8 cellular contexts compared by ENCODE assay signal in genomic region chr9:138126090-138126857, GRCh38.
DNase-seq lines count a peak whose midpoint lies in the region; ATAC-seq and TF ChIP-seq lines count a peak whose summit lies in the region.
"Not testable (repeated sequence)": the region's sequence is repeated elsewhere in the genome, so short reads cannot be mapped to it uniquely, and the experiment has no call there.

No MANE protein-coding gene starts in this region.

- not testable (repeated sequence) for H3K36me3 ChIP-seq in DND-41 (ENCODE audit: insufficient read depth, low read length); KMS-11 (ENCODE audit: insufficient read depth)

- not testable (repeated sequence) for H3K4me3 ChIP-seq in DND-41 (ENCODE audit: low read depth in 1 of 2, low read length in 2 of 2); KMS-11 (IDR thresholded peaks at IDR 0.05; ENCODE audit: insufficient read depth, low read depth, low read length)

- H3K9me3 Mint-ChIP-seq in activated CD4-positive, alpha-beta T cell treated with anti-CD3 and anti-CD28 coated beads for 36 hours (ENCODE audit: low read depth): not testable (repeated sequence)

- not testable (repeated sequence) for H3K27me3 Mint-ChIP-seq in activated CD4-positive, alpha-beta T cell treated with anti-CD3 and anti-CD28 coated beads for 36 hours

- not testable (repeated sequence) for H3K4me3 Mint-ChIP-seq in activated CD4-positive, alpha-beta T cell treated with anti-CD3 and anti-CD28 coated beads for 36 hours

- H3K4me1 Mint-ChIP-seq in activated CD4-positive, alpha-beta T cell treated with anti-CD3 and anti-CD28 coated beads for 36 hours: not testable (repeated sequence)

- not testable (repeated sequence) for H3K27me3 ChIP-seq in DND-41 (ENCODE audit: insufficient read depth, low read length, poor library complexity); KMS-11 (ENCODE audit: insufficient read depth, low read depth)

- intact Hi-C loops in activated CD4-positive, alpha-beta T cell treated with anti-CD3 and anti-CD28 coated beads for 36 hours (cut with DNase I, micrococcal nuclease): not testable (repeated sequence)

- H3K36me3 Mint-ChIP-seq in activated CD4-positive, alpha-beta T cell treated with anti-CD3 and anti-CD28 coated beads for 36 hours (ENCODE audit: low read depth): not testable (repeated sequence)

- H3K27ac Mint-ChIP-seq in activated CD4-positive, alpha-beta T cell treated with anti-CD3 and anti-CD28 coated beads for 36 hours: not testable (repeated sequence)

- not testable (repeated sequence) for H3K9me3 ChIP-seq in DND-41 (ENCODE audit: insufficient read depth, low read length, severe bottlenecking)

- not testable (repeated sequence) for H3K4me1 ChIP-seq in DND-41 (ENCODE audit: insufficient read depth, low read length); KMS-11 (ENCODE audit: low read depth, poor library complexity, severe bottlenecking)

- H3K27ac ChIP-seq in DND-41 (ENCODE audit: low read length); KMS-11: not testable (repeated sequence)

- H3K4me2 ChIP-seq in DND-41 (ENCODE audit: insufficient read depth, low read length); KMS-11: not testable (repeated sequence)

- H4K20me1 ChIP-seq in DND-41 (ENCODE audit: insufficient read depth, low read length); KMS-11 (ENCODE audit: insufficient read depth): not testable (repeated sequence)

- TF ChIP-seq CTCF in DND-41 (IDR thresholded peaks at IDR 0.05; ENCODE audit: borderline replicate concordance, extremely low read depth, low read length, poor library complexity, severe bottlenecking): peak; percentile 18
- TF ChIP-seq CTCF in KMS-11 (conservative IDR thresholded peaks at IDR 0.05; ENCODE audit: low read depth, low read length): peak; percentile 79

- not testable (repeated sequence) for H2AFZ ChIP-seq in DND-41 (ENCODE audit: low read depth, low read length)
- H2AFZ ChIP-seq in KMS-11 (ENCODE audit: low read depth): peak overlapping the region; percentile 12; the same call in 1 of the 2 replicates

- POLR2A ChIA-PET in activated CD4-positive, alpha-beta T cell treated with anti-CD3 and anti-CD28 coated beads for 36 hours (lab: Charles Lee): not testable (repeated sequence)

- not testable (repeated sequence) for ATAC-seq in DND-41 (ENCODE audit: insufficient read depth, low read depth)
- ATAC-seq in GM18873 (IDR thresholded peaks at IDR 0.05; ENCODE audit: low FRiP score, unreplicated experiment) (peak; percentile 58), GM21529 (IDR thresholded peaks at IDR 0.05; ENCODE audit: unreplicated experiment) (peak; percentile 93), HG03039 (IDR thresholded peaks at IDR 0.05; ENCODE audit: unreplicated experiment) (peak; percentile 81)
- ATAC-seq in activated CD4-positive, alpha-beta T cell treated with anti-CD3 and anti-CD28 coated beads for 36 hours: peak; percentile 33

- not testable (repeated sequence) for H3K9ac ChIP-seq in DND-41 (ENCODE audit: low read depth, low read length); KMS-11

- CTCF ChIA-PET in activated CD4-positive, alpha-beta T cell treated with anti-CD3 and anti-CD28 coated beads for 36 hours (lab: Charles Lee): not testable (repeated sequence)

- DNase-seq in DND-41: not testable (repeated sequence)
- peak; percentile 54 for DNase-seq in activated CD4-positive, alpha-beta T cell treated with anti-CD3 and anti-CD28 coated beads for 36 hours
- peak; percentile 23 for DNase-seq in central memory CD4-positive, alpha-beta T cell
- peak in 2 of 3 donors; percentile 10 to 71 for DNase-seq in stimulated activated CD4-positive, alpha-beta T cell treated with anti-CD3 and anti-CD28 coated beads, Interleukin-12 subunit alpha, Interleukin-12 subunit beta, amount 100 ng/mL, for 48 hours (ENCODE audit: low read depth in 2 of 3, low spot score in 1 of 3)

- H3K79me2 ChIP-seq in DND-41 (ENCODE audit: insufficient read depth, low read length); KMS-11 (ENCODE audit: insufficient read depth, low read depth): not testable (repeated sequence)
